In the genomic region with DNA sequence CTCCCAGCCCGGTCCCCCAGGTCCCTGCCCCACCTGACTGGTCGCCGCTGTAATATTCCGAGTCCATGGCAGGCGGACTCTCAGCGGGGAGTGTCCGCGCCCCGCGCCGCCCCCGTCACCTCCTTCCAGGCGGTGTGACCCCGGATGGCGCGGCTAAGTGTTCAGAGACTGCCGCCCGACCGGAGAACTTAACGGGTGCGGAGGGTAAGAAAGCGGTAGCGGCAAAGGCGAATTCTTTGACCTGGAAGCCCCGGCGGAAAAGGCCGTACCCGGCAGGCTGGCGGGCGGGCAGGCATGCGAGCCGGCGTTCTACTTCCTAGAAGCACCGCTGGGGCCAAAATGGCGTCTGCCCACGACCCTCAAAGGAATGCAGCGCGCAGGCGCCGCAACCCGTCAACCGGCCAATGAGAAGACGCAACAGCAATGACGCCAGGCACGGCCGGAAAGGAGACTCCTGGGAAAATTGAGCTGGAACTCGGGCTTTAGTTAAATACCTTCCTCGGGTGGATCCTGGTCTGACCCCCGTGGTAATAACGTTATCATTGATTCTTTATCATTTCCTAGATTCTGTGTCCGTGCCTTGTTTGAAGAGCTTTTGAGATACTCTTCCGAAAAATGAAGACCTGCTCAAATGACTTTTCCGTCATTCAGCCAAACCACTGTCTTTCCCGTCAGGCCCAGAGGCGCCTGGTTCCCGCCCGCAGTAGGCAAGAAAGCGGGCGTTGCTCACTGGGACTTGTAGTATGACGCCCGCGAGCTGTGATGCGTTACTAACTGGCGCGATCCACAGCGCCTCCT, we compare ENCODE assay signal across 1 cellular context.
TF ChIP-seq lines count a peak whose summit lies in the region.

Gene IWS1 (minus strand): TSS at position 348 of the 798 bp plus-strand sequence. CDS start 281 bp downstream, at position 67.

TF ChIP-seq in HEK293, 187 proteins besides CTCF, POLR2A, EP300 and RAD21 (continued from another document and continues in another):
- TF ChIP-seq MZF1 (tag by site-specific recombination; IDR thresholded peaks at IDR 0.05; ENCODE audit: borderline replicate concordance) (no peak), ZSCAN16 (tag by site-specific recombination; IDR thresholded peaks at IDR 0.05) (no peak), ZNF19 (tag by site-specific recombination; IDR thresholded peaks at IDR 0.05; ENCODE audit: low read depth) (no peak), WT1 (tag by site-specific recombination; IDR thresholded peaks at IDR 0.05) (no peak), ZNF48 (tag by site-specific recombination; IDR thresholded peaks at IDR 0.05) (no peak), ZNF221 (tag by site-specific recombination; IDR thresholded peaks at IDR 0.05; ENCODE audit: borderline replicate concordance) (no peak), ZNF132 (tag by site-specific recombination; IDR thresholded peaks at IDR 0.05; ENCODE audit: borderline replicate concordance) (no peak), TSHZ1 (tag by site-specific recombination; IDR thresholded peaks at IDR 0.05; ENCODE audit: borderline replicate concordance) (no peak), KLF17 (tag by site-specific recombination; IDR thresholded peaks at IDR 0.05) (no peak; the same call in 1 of the 2 replicates), ZNF600 (tag by site-specific recombination; IDR thresholded peaks at IDR 0.05) (peak; percentile 54; the same call in 1 of the 2 replicates), ZBTB11 (tag by site-specific recombination; conservative IDR thresholded peaks at IDR 0.05; ENCODE audit: low read depth) (peak; percentile 63), ZNF473 (tag by site-specific recombination; IDR thresholded peaks at IDR 0.05) (no peak), ZNF747 (tag by site-specific recombination; IDR thresholded peaks at IDR 0.05) (no peak), SCRT2 (tag by site-specific recombination; IDR thresholded peaks at IDR 0.05) (no peak), ZFP41 (tag by site-specific recombination; IDR thresholded peaks at IDR 0.05; ENCODE audit: borderline replicate concordance) (no peak), SP7 (tag by site-specific recombination; IDR thresholded peaks at IDR 0.05) (no peak), ZNF239 (tag by site-specific recombination; IDR thresholded peaks at IDR 0.05) (no peak), ZNF629 (tag by site-specific recombination; IDR thresholded peaks at IDR 0.05) (peak; percentile 98), ZNF133 (tag by site-specific recombination; IDR thresholded peaks at IDR 0.05) (no peak), ZNF571 (tag by site-specific recombination; IDR thresholded peaks at IDR 0.05) (no peak), REST (tag by site-specific recombination; IDR thresholded peaks at IDR 0.05) (no peak), ZNF423 (tag by site-specific recombination; IDR thresholded peaks at IDR 0.05) (no peak), ZNF26 (tag by site-specific recombination; IDR thresholded peaks at IDR 0.05) (no peak), GLIS1 (tag by site-specific recombination; IDR thresholded peaks at IDR 0.05) (peak; percentile 19; the same call in 1 of the 2 replicates), ZNF660 (tag by site-specific recombination; IDR thresholded peaks at IDR 0.05) (peak; percentile 35; the same call in 1 of the 2 replicates), ZNF664 (tag by site-specific recombination; IDR thresholded peaks at IDR 0.05) (no peak)
- TF ChIP-seq, protein P1, sequence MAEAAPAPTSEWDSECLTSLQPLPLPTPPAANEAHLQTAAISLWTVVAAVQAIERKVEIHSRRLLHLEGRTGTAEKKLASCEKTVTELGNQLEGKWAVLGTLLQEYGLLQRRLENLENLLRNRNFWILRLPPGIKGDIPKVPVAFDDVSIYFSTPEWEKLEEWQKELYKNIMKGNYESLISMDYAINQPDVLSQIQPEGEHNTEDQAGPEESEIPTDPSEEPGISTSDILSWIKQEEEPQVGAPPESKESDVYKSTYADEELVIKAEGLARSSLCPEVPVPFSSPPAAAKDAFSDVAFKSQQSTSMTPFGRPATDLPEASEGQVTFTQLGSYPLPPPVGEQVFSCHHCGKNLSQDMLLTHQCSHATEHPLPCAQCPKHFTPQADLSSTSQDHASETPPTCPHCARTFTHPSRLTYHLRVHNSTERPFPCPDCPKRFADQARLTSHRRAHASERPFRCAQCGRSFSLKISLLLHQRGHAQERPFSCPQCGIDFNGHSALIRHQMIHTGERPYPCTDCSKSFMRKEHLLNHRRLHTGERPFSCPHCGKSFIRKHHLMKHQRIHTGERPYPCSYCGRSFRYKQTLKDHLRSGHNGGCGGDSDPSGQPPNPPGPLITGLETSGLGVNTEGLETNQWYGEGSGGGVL (tag by site-specific recombination; IDR thresholded peaks at IDR 0.05), result no peak
- TF ChIP-seq, protein P2, sequence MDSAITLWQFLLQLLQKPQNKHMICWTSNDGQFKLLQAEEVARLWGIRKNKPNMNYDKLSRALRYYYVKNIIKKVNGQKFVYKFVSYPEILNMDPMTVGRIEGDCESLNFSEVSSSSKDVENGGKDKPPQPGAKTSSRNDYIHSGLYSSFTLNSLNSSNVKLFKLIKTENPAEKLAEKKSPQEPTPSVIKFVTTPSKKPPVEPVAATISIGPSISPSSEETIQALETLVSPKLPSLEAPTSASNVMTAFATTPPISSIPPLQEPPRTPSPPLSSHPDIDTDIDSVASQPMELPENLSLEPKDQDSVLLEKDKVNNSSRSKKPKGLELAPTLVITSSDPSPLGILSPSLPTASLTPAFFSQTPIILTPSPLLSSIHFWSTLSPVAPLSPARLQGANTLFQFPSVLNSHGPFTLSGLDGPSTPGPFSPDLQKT (IDR thresholded peaks at IDR 0.05; ENCODE audit: borderline replicate concordance, low read depth, low read length), result no peak
- TF ChIP-seq, protein P3, sequence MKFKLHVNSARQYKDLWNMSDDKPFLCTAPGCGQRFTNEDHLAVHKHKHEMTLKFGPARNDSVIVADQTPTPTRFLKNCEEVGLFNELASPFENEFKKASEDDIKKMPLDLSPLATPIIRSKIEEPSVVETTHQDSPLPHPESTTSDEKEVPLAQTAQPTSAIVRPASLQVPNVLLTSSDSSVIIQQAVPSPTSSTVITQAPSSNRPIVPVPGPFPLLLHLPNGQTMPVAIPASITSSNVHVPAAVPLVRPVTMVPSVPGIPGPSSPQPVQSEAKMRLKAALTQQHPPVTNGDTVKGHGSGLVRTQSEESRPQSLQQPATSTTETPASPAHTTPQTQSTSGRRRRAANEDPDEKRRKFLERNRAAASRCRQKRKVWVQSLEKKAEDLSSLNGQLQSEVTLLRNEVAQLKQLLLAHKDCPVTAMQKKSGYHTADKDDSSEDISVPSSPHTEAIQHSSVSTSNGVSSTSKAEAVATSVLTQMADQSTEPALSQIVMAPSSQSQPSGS (tag by site-specific recombination; IDR thresholded peaks at IDR 0.05; ENCODE audit: low read depth), result no peak
- TF ChIP-seq, protein P4, sequence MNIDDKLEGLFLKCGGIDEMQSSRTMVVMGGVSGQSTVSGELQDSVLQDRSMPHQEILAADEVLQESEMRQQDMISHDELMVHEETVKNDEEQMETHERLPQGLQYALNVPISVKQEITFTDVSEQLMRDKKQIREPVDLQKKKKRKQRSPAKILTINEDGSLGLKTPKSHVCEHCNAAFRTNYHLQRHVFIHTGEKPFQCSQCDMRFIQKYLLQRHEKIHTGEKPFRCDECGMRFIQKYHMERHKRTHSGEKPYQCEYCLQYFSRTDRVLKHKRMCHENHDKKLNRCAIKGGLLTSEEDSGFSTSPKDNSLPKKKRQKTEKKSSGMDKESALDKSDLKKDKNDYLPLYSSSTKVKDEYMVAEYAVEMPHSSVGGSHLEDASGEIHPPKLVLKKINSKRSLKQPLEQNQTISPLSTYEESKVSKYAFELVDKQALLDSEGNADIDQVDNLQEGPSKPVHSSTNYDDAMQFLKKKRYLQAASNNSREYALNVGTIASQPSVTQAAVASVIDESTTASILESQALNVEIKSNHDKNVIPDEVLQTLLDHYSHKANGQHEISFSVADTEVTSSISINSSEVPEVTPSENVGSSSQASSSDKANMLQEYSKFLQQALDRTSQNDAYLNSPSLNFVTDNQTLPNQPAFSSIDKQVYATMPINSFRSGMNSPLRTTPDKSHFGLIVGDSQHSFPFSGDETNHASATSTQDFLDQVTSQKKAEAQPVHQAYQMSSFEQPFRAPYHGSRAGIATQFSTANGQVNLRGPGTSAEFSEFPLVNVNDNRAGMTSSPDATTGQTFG (tag by site-specific recombination; IDR thresholded peaks at IDR 0.05; ENCODE audit: borderline replicate concordance), result no peak
